In the genomic region with DNA sequence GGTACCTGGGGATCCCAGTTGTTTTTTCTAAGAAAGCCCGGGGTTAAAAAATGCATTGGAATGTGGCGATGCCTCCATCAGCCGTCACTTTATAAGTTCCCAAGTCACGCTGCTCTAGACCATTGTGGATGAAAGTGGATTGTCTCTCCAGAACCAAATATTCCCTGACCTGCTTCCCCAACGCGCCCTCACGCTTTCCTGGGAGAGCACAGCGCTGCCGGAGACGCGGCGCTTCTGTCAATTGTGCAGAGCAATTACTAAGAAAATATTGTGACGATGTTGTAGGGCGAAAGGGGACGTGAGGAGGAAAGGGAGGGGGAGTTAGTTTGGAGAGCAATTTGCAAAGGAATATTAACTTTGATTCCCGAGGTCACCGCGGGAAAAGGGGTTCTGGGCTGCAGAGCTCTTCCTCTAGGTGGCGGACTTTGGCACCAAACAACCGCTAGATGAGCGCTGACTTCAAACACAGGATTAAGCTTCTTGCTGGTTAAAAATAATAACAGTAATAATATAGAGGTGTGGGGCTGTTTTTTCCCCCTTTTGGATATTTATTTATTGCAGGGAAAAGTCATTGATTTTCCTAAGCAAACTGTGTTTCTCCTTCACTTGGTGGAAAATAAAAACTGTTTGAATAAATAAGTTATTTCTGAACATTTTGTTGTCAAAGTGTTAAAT, we compare ENCODE assay signal across 9 cellular contexts. TPM values are rescaled to one million over a fixed set of nuclear protein-coding genes. Genes with fewer than 3 reads are reported as not detected.
DNase-seq lines count a peak whose midpoint lies in the region; ATAC-seq and TF ChIP-seq lines count a peak whose summit lies in the region.
"Had no signal": no experiment of that assay in that cellular context is flagged by ENCODE, and none has a peak within 500 bp of the region (broad histone marks: within the 10 kb centered on the region; RNA-seq: fewer than 3 reads in every experiment).

No MANE protein-coding gene starts in this region.

- H3K79me2 ChIP-seq in OCI-LY7 (ENCODE audit: insufficient read depth, low read depth, low read length): no peaks in the 10 kb centered on the region

- H3K4me3 ChIP-seq in OCI-LY7 (ENCODE audit: low read depth, low read length, poor library complexity, severe bottlenecking) (no peak overlapping the region), fibroblast of mammary gland (ENCODE audit: control insufficient read depth, low read depth, low read length) (no peak overlapping the region), skeletal muscle satellite cell (ENCODE audit: low read length) (peak overlapping the region; percentile 47)

- no peak overlapping the region for H3K27ac ChIP-seq in OCI-LY7 (ENCODE audit: low read depth, low read length, poor library complexity, severe bottlenecking)
- H3K27ac ChIP-seq: KMS-11 had no signal

- no peak overlapping the region for H2AFZ ChIP-seq in OCI-LY7 (ENCODE audit: low read length)

- POLR2A ChIA-PET in OCI-LY7 (lab: Charles Lee): interaction anchor here (1.0 kb wide), 1 partner anchor 212 kb away, joined by 3 read pairs; no protein-coding TSS in a partner anchor

- ATAC-seq in GM18505 (IDR thresholded peaks at IDR 0.05; ENCODE audit: unreplicated experiment) (peak; percentile 65), GM19023 (IDR thresholded peaks at IDR 0.05; ENCODE audit: unreplicated experiment) (no peak)

- no peaks in the 10 kb centered on the region for H3K9me2 ChIP-seq in OCI-LY7 (ENCODE audit: insufficient read depth, low read length)

- CTCF ChIA-PET in OCI-LY7 (lab: Charles Lee; ENCODE audit: unreplicated experiment): no interaction called here

- no peaks in the 10 kb centered on the region for H3K36me3 ChIP-seq in OCI-LY7 (ENCODE audit: insufficient read depth, low read length)
- no peaks in the 10 kb centered on the region for H3K36me3 ChIP-seq in skeletal muscle satellite cell (ENCODE audit: insufficient read depth, low read length)

- H3K4me1 ChIP-seq in OCI-LY7 (ENCODE audit: insufficient read depth, low read length, poor library complexity, severe bottlenecking) (no peaks in the 10 kb centered on the region), skeletal muscle satellite cell (ENCODE audit: control insufficient read depth, insufficient read depth, low read length) (peaks cover 11% of the 10 kb centered on the region)

- no TSS peak for BruUV-seq in OCI-LY7 (replicated peaks; lab: Mats Ljungman, UMichigan)

- no peak for TF ChIP-seq POLR2A in GM18505 (IDR thresholded peaks at IDR 0.05; ENCODE audit: borderline replicate concordance, extremely low read depth, insufficient read depth, insufficient read length)

- TF ChIP-seq CTCF in OCI-LY7 (conservative IDR thresholded peaks at IDR 0.05; ENCODE audit: low read length) (peak; percentile 63), fibroblast of mammary gland (conservative IDR thresholded peaks at IDR 0.05; ENCODE audit: control insufficient read depth, insufficient read depth, low read depth, low read length) (peak; percentile 88)

- H3K9me3 ChIP-seq in OCI-LY7 (ENCODE audit: low read length) (no peaks in the 10 kb centered on the region), skeletal muscle satellite cell (replicated peaks; ENCODE audit: low read length) (no peaks in the 10 kb centered on the region)

- peaks cover 76% of the 10 kb centered on the region for H3K27me3 ChIP-seq in skeletal muscle satellite cell (ENCODE audit: control insufficient read depth, insufficient read depth, low read length)

- H3K9ac ChIP-seq in skeletal muscle satellite cell (ENCODE audit: low read depth, low read length): no peak overlapping the region
- H3K9ac ChIP-seq: KMS-11 had no signal

- intact Hi-C loops in OCI-LY7 (cut with micrococcal nuclease; ENCODE audit: unreplicated experiment): no loop called here

- no peaks in the 10 kb centered on the region for H4K20me1 ChIP-seq in OCI-LY7 (ENCODE audit: insufficient read depth, low read length)

- DNase-seq in OCI-LY7 (ENCODE audit: low spot score): peak; percentile 1
- DNase-seq in fibroblast of mammary gland (ENCODE audit: low read depth): peak; percentile 68
- DNase-seq in stimulated activated CD4-positive, alpha-beta T cell treated with anti-CD3 and anti-CD28 coated beads, Interleukin-12 subunit alpha, Interleukin-12 subunit beta, amount 100 ng/mL, for 4 hours: no peak
- DNase-seq in globus pallidus (ENCODE audit: low spot score): no peak
- DNase-seq: effector CD8-positive, alpha-beta T cell had no signal

- H3K4me2 ChIP-seq in OCI-LY7 (ENCODE audit: low read length) (no peak overlapping the region), skeletal muscle satellite cell (ENCODE audit: low read length) (peak overlapping the region; percentile 77)
- H3K4me2 ChIP-seq: KMS-11 had no signal

RNA-seq across cellular contexts. Expression of gene FOXG1, which starts 9.6 kb away (rescaled TPM):
- total RNA-seq in OCI-LY7 (2014; rRNA removed; shearing (Covaris generic)): not detected in 2 replicates
- total RNA-seq in OCI-LY7 (2022): not detected in 2 replicates
- total RNA-seq in skeletal muscle satellite cell (2012; rRNA removed): under 0.01 and 0.22 TPM in 2 replicates

Comparison
In these comparisons a context has a peak if more than half of its experiments do, and no peak if none do; other contexts are left out.
1. DNase-seq: peak in OCI-LY7 (single experiment) and fibroblast of mammary gland (single experiment); none in stimulated activated CD4-positive, alpha-beta T cell treated with anti-CD3 and anti-CD28 coated beads, Interleukin-12 subunit alpha, Interleukin-12 subunit beta, amount 100 ng/mL, for 4 hours (single experiment) and globus pallidus (single experiment).